In the genomic region with DNA sequence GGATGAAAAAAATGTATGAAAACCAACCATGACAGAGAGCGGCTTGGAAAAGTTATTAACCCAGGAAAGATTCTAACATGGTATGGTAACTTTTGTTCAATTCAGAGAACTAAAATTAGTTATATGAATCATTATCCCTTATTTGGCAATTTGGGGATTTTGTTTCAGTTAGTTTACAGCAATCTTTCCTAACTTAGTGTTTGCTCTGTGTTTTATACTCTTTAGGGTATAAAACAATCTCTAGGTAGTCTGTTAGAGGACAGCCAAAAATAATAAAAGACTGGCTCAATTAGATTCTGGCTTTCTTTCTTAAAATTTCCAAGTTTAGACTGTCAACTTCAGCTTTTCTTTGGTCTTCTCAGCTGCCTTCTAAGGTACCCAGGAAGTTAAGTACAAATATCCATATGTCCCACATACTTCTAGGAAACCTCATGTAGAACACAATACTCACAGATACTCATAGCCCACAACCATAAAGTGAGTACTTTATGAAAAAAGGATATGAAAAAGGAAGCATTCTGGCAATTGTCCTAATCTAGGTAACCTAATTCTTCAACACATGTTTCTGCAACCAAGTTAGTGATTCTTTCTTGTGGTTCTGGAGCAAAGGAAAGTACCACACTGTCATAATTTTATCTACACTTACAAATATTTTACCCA, we compare ENCODE assay signal across 10 cellular contexts.
DNase-seq lines count a peak whose midpoint lies in the region; ATAC-seq and TF ChIP-seq lines count a peak whose summit lies in the region.
"Had no signal": no experiment of that assay in that cellular context is flagged by ENCODE, and none has a peak within 500 bp of the region (broad histone marks: within the 10 kb centered on the region; RNA-seq: fewer than 3 reads in every experiment).

No MANE protein-coding gene starts in this region.

- no peaks in the 10 kb centered on the region for H3K27me3 ChIP-seq in Peyer's patch
- H3K27me3 ChIP-seq: stomach had no signal

- CTCF ChIA-PET in WTC11 (lab: Charles Lee) = no interaction called here

- ATAC-seq in GM18498 (IDR thresholded peaks at IDR 0.05; ENCODE audit: unreplicated experiment) (peak; percentile 37), HG02610 (IDR thresholded peaks at IDR 0.05; ENCODE audit: unreplicated experiment) (peak; percentile 54), WTC11 (no peak)

- H3K9me3 ChIP-seq in Peyer's patch = no peaks in the 10 kb centered on the region
- H3K9me3 ChIP-seq: stomach had no signal

- no peaks in the 10 kb centered on the region for H3K4me1 ChIP-seq in Peyer's patch

- TF ChIP-seq CTCF in WTC11 (IDR thresholded peaks at IDR 0.05) (no peak), osteocyte (IDR thresholded peaks at IDR 0.05) (no peak), Peyer's patch (IDR thresholded peaks at IDR 0.05) (no peak)

- POLR2A ChIA-PET in WTC11 (lab: Charles Lee) = interaction anchor here (0.6 to 0.7 kb wide), 2 partner anchors 137 to 677 kb away, joined by 3 read pairs; no protein-coding TSS in a partner anchor

- H3K36me3 ChIP-seq in Peyer's patch = no peaks in the 10 kb centered on the region
- H3K36me3 ChIP-seq: stomach had no signal

- H3K27ac Mint-ChIP-seq in WTC11 (peak overlapping the region; percentile 63; the same call in 1 of the 2 replicates), osteocyte (ENCODE audit: unreplicated experiment) (peak overlapping the region; percentile 76)

- H3K4me1 Mint-ChIP-seq in WTC11 (peaks cover 8% of the 10 kb centered on the region), osteocyte (ENCODE audit: unreplicated experiment) (peaks cover 28% of the 10 kb centered on the region)

- DNase-seq in WTC11 (ENCODE audit: low spot score) (no peak), osteocyte (ENCODE audit: extremely low spot score, unreplicated experiment) (no peak), SKM-1 treated with dmso at 0.1 percent for 144 hours (lab: John Stamatoyannopoulos, UW; ENCODE audit: unreplicated experiment) (no peak), Peyer's patch (no peak), NCI-H446 treated with DMSO at 0.1 percent for 48 hours (lab: John Stamatoyannopoulos, UW) (no peak)
- DNase-seq: activated T-cell treated with anti-CD3 and anti-CD28 coated beads, Interleukin-2, amount 50 U/mL, for 48 hours; hypothalamus; stomach had no signal

- H3K4me3 Mint-ChIP-seq in WTC11 (no peak overlapping the region), osteocyte (ENCODE audit: unreplicated experiment) (no peak overlapping the region)

- no peak overlapping the region for H3K4me3 ChIP-seq in Peyer's patch
- H3K4me3 ChIP-seq: stomach had no signal

- no peak for TF ChIP-seq POLR2A in Peyer's patch (IDR thresholded peaks at IDR 0.05)

- H3K9me3 Mint-ChIP-seq in WTC11 = no peaks in the 10 kb centered on the region
- no peaks in the 10 kb centered on the region for H3K9me3 Mint-ChIP-seq in osteocyte (ENCODE audit: unreplicated experiment)

- no peaks in the 10 kb centered on the region for H3K27me3 Mint-ChIP-seq in WTC11 (ENCODE audit: low read depth)
- no peaks in the 10 kb centered on the region for H3K27me3 Mint-ChIP-seq in osteocyte (ENCODE audit: unreplicated experiment)

- no peak overlapping the region for H3K27ac ChIP-seq in Peyer's patch
- H3K27ac ChIP-seq: stomach had no signal

- H3K36me3 Mint-ChIP-seq in WTC11 (no peaks in the 10 kb centered on the region), osteocyte (ENCODE audit: unreplicated experiment) (no peaks in the 10 kb centered on the region)

TF ChIP-seq in WTC11, 78 proteins besides CTCF, POLR2A, EP300 and RAD21:
- TF ChIP-seq ZNF138 (CRISPR knock-in tag; conservative IDR thresholded peaks at IDR 0.05) (no peak), SOX15 (CRISPR knock-in tag; IDR thresholded peaks at IDR 0.05) (no peak)
